6 cellular contexts compared by ENCODE assay signal in genomic region chr19:57092991-57093390, GRCh38. TPM values are rescaled to one million over a fixed set of nuclear protein-coding genes. Genes with fewer than 3 reads are reported as not detected.
"Had no signal": no experiment of that assay in that cellular context is flagged by ENCODE, and none has a peak within 500 bp of the region (broad histone marks: within the 10 kb centered on the region; RNA-seq: fewer than 3 reads in every experiment).

No MANE protein-coding gene starts in this region.

RNA-seq across cellular contexts. Expression of gene USP29, which starts 26.8 kb away (rescaled TPM):
- total RNA-seq: HepG2, HT-29, HT1080, IMR-90, K562 had no signal
- polyA plus RNA-seq: HepG2, IgD-negative memory B cell, IMR-90, K562 had no signal

RNA-seq across cellular contexts. Expression of gene ZIM3, which starts 52.0 kb away (rescaled TPM):
- total RNA-seq: HepG2, HT-29, HT1080, IMR-90, K562 had no signal
- polyA plus RNA-seq: HepG2, IgD-negative memory B cell, IMR-90, K562 had no signal
